Comparison of ENCODE assay signal across 8 cellular contexts in genomic region chr19:40690050-40690698, GRCh38. TPM values are rescaled to one million over a fixed set of nuclear protein-coding genes. Genes with fewer than 3 reads are reported as not detected.
DNase-seq lines count a peak whose midpoint lies in the region; ATAC-seq and TF ChIP-seq lines count a peak whose summit lies in the region.

Gene NUMBL, minus strand, starts transcription at chr19:40690651. Its CDS starts 168 bp downstream, at chr19:40690483.

- H3K4me1 Mint-ChIP-seq in CD14-positive monocyte = peaks cover 7% of the 10 kb centered on the region

- 43% methylated on average over 4 of the region's 51 CpGs for WGBS in right lobe of liver (ENCODE audit: insufficient coverage, low coverage, low lambda C conversion rate, missing lambda C conversion rate)

- H3K27ac Mint-ChIP-seq in CD14-positive monocyte = peak within 1 kb of the TSS; percentile 85 to 97 (median 94)

- H3K4me3 Mint-ChIP-seq in CD14-positive monocyte = peak within 1 kb of the TSS; percentile 92 to 95

- intact Hi-C loops in CD14-positive monocyte (cut with micrococcal nuclease) = no loop called here
- intact Hi-C loops in right lobe of liver (cut with DNase I) = no loop called here

- peak; percentile 14 for ATAC-seq in HG03521 (IDR thresholded peaks at IDR 0.05; ENCODE audit: unreplicated experiment)
- no peak for ATAC-seq in right lobe of liver
- ATAC-seq in thoracic aorta (ENCODE audit: insufficient number of reproducible peaks, low FRiP score, low read depth) = no peak
- ATAC-seq in GM18868 (IDR thresholded peaks at IDR 0.05; ENCODE audit: unreplicated experiment) = no peak

- peaks cover 29 to 48% of the 10 kb centered on the region in 2 donors for H3K36me3 Mint-ChIP-seq in CD14-positive monocyte

- peaks cover 13% of the 10 kb centered on the region for H3K36me3 ChIP-seq in brain microvascular endothelial cell (replicated peaks)
- H3K36me3 ChIP-seq in right lobe of liver = peaks cover 0 to 8% (median 0%) of the 10 kb centered on the region in 4 donors
- H3K36me3 ChIP-seq in thoracic aorta = peaks cover 11% of the 10 kb centered on the region

- in situ Hi-C loops in brain microvascular endothelial cell (cut with HindIII; ENCODE audit: low pct_ligation_motif_present, low sequenced_read_pairs) = no loop called here

- no peaks in the 10 kb centered on the region for H3K27me3 Mint-ChIP-seq in CD14-positive monocyte (ENCODE audit: low read depth in 3 of 3)

- H3K27me3 ChIP-seq in brain microvascular endothelial cell (replicated peaks) (no peaks in the 10 kb centered on the region), right lobe of liver (no peaks in the 10 kb centered on the region), thoracic aorta (replicated peaks; ENCODE audit: insufficient read depth) (no peaks in the 10 kb centered on the region)

- DNase-seq in CD14-positive monocyte (ENCODE audit: low spot score) = no peak
- DNase-seq in brain microvascular endothelial cell = no peak
- no peak for DNase-seq in right lobe of liver
- no peak for DNase-seq in thoracic aorta (ENCODE audit: low spot score)
- no peak for DNase-seq in NCI-H2081 (lab: John Stamatoyannopoulos, UW)
- no peak for DNase-seq in EL

- peak; percentile 13 for TF ChIP-seq POLR2A in right lobe of liver (IDR thresholded peaks at IDR 0.05)

- H3K4me1 ChIP-seq in right lobe of liver = peaks cover 0 to 5% (median 0%) of the 10 kb centered on the region in 4 donors
- H3K4me1 ChIP-seq in thoracic aorta (ENCODE audit: control insufficient read depth in 1 of 2, low read depth in 2 of 2) = peaks cover 3 to 32% of the 10 kb centered on the region in 2 donors

- peaks cover 0 to 3% (median 0%) of the 10 kb centered on the region in 7 donors for H3K9me3 Mint-ChIP-seq in CD14-positive monocyte

- H3K9me3 ChIP-seq in right lobe of liver = no peaks in the 10 kb centered on the region
- no peaks in the 10 kb centered on the region for H3K9me3 ChIP-seq in thoracic aorta

- no peak for TF ChIP-seq CTCF in CD14-positive monocyte (IDR thresholded peaks at IDR 0.05)
- no peak for TF ChIP-seq CTCF in brain microvascular endothelial cell (IDR thresholded peaks at IDR 0.05; ENCODE audit: low read depth, low read length, missing control alignments)
- TF ChIP-seq CTCF in right lobe of liver (IDR thresholded peaks at IDR 0.05) = no peak
- no peak for TF ChIP-seq CTCF in thoracic aorta (IDR thresholded peaks at IDR 0.05)

- H3K27ac ChIP-seq in brain microvascular endothelial cell (peak within 1 kb of the TSS; percentile 92), right lobe of liver (peak within 1 kb of the TSS in 2 of 3 donors; percentile 15 to 54), thoracic aorta (peak within 1 kb of the TSS; percentile 91 to 97)

- H3K4me3 ChIP-seq in brain microvascular endothelial cell (ENCODE audit: low read depth, low read length) (peak within 1 kb of the TSS; percentile 85), right lobe of liver (peak within 1 kb of the TSS; percentile 45 to 56 (median 49)), thoracic aorta (peak within 1 kb of the TSS; percentile 96)

RNA-seq across cellular contexts. Expression of gene NUMBL, which starts in this region (rescaled TPM):
- under 1 TPM; 0.12 to 0.45 TPM for polyA plus RNA-seq in CD14-positive monocyte
- total RNA-seq in right lobe of liver (10 to 100 TPM in 3 of 6 experiments, 1 to 10 TPM in 3; 6.1 to 19.6 (median 10.5) TPM), thoracic aorta (100 to 1,000 TPM; 101 to 133 TPM)

Comparison
In these comparisons a context has a peak if more than half of its experiments do, and no peak if none do; other contexts are left out.
1. RNA of gene NUMBL (total RNA-seq): 101 to 133 TPM in thoracic aorta; 6.1 to 19.6 TPM in right lobe of liver; every median in the first group is over 4 times any median in the second.
2. H3K27ac ChIP-seq: peak in every context shown above with its lines; median percentile 94 in thoracic aorta; 92 in brain microvascular endothelial cell; 34 in right lobe of liver.
3. Peak in every context shown above with its lines, with median percentiles within 50 percentile points of each other: H3K4me3 ChIP-seq.